ENCODE assay signal across 7 cellular contexts in genomic region chr7:65193334-65194070, GRCh38.
DNase-seq lines count a peak whose midpoint lies in the region; ATAC-seq, FAIRE-seq and TF ChIP-seq lines count a peak whose summit lies in the region.
"Not testable (repeated sequence)": the region's sequence is repeated elsewhere in the genome, so short reads cannot be mapped to it uniquely, and the experiment has no call there.

No MANE protein-coding gene starts in this region.

- not testable (repeated sequence) for TF ChIP-seq CTCF in endothelial cell of umbilical vein (IDR thresholded peaks at IDR 0.05; ENCODE audit: extremely low read depth in 1 of 2, insufficient read depth in 1 of 2, low read depth in 1 of 2, low read length in 2 of 2); nephron (IDR thresholded peaks at IDR 0.05; ENCODE audit: unreplicated experiment in 3 of 3)

- not testable (repeated sequence) for H3K36me3 Mint-ChIP-seq in nephron (ENCODE audit: low read depth)

- H3K27me3 ChIP-seq in endothelial cell of umbilical vein (ENCODE audit: control insufficient read depth in 2 of 2, insufficient read depth in 2 of 2, low read length in 2 of 2), result not testable (repeated sequence)

- H3K4me1 Mint-ChIP-seq in nephron, result not testable (repeated sequence)

- H3K4me3 Mint-ChIP-seq in nephron, result not testable (repeated sequence)

- intact Hi-C loops in endothelial cell of umbilical vein (cut with micrococcal nuclease), result not testable (repeated sequence)

- not testable (repeated sequence) for TF ChIP-seq POLR2A in endothelial cell of umbilical vein (IDR thresholded peaks at IDR 0.05; ENCODE audit: low read depth, low read length)

- FAIRE-seq in endothelial cell of umbilical vein (lab: Jason Lieb, UNC), result not testable (repeated sequence)

- H3K27ac ChIP-seq in endothelial cell of umbilical vein (ENCODE audit: insufficient read depth, low read depth, low read length), result not testable (repeated sequence)

- not testable (repeated sequence) for H3K9me3 Mint-ChIP-seq in nephron

- DNase-seq in COLO668 (lab: John Stamatoyannopoulos, UW; ENCODE audit: unreplicated experiment) (peak; percentile 5), M059J (ENCODE audit: low read depth) (peak; percentile 64), RPMI7951 (ENCODE audit: low read depth) (peak; percentile 23), astrocyte of the hippocampus (ENCODE audit: low read depth, low spot score) (peak; percentile 15), endothelial cell of umbilical vein (ENCODE audit: low read depth, low spot score) (peak; percentile 28)
- not testable (repeated sequence) for DNase-seq in left lobe of liver (ENCODE audit: low spot score)

- H3K9me1 ChIP-seq in endothelial cell of umbilical vein (replicated peaks; ENCODE audit: control insufficient read depth, extremely low read depth, insufficient read depth, low read length), result not testable (repeated sequence)

- not testable (repeated sequence) for H3K9ac ChIP-seq in endothelial cell of umbilical vein (replicated peaks; ENCODE audit: extremely low read depth, insufficient read depth, low read length)

- not testable (repeated sequence) for H3K9me3 ChIP-seq in endothelial cell of umbilical vein (replicated peaks; ENCODE audit: control insufficient read depth, insufficient read depth, low read length)

- not testable (repeated sequence) for H3K36me3 ChIP-seq in endothelial cell of umbilical vein (ENCODE audit: control insufficient read depth in 2 of 2, extremely low read depth in 1 of 2, insufficient read depth in 2 of 2, low read length in 2 of 2)

- POLR2A ChIA-PET in endothelial cell of umbilical vein (lab: Charles Lee), result not testable (repeated sequence)

- H3K4me1 ChIP-seq in endothelial cell of umbilical vein (ENCODE audit: control insufficient read depth, extremely low read depth, insufficient read depth, low read length), result not testable (repeated sequence)

- H2AFZ ChIP-seq in endothelial cell of umbilical vein (ENCODE audit: low read depth, low read length), result not testable (repeated sequence)

- CTCF ChIA-PET in endothelial cell of umbilical vein (lab: Charles Lee), result not testable (repeated sequence)

- not testable (repeated sequence) for H4K20me1 ChIP-seq in endothelial cell of umbilical vein (replicated peaks; ENCODE audit: control insufficient read depth, extremely low read depth, insufficient read depth, low read length)

- H3K27ac Mint-ChIP-seq in nephron, result peak overlapping the region; percentile 61 to 82 (median 81)

- ATAC-seq in left lobe of liver, result peak; percentile 79

- H3K4me3 ChIP-seq in endothelial cell of umbilical vein (replicated peaks in 1 of 3; ENCODE audit: insufficient read depth in 1 of 3, low read depth in 1 of 3, low read length in 3 of 3), result not testable (repeated sequence)

- BruUV-seq in endothelial cell of umbilical vein (replicated peaks; lab: Mats Ljungman, UMichigan), result not testable (repeated sequence)

- H3K4me2 ChIP-seq in endothelial cell of umbilical vein (ENCODE audit: insufficient read depth, low read length), result not testable (repeated sequence)

- not testable (repeated sequence) for H3K27me3 Mint-ChIP-seq in nephron (ENCODE audit: low read depth)

- not testable (repeated sequence) for H3K79me2 ChIP-seq in endothelial cell of umbilical vein (ENCODE audit: control insufficient read depth, insufficient read depth, low read length)

- dilution Hi-C loops in endothelial cell of umbilical vein (cut with MboI; ENCODE audit: extremely low pct_ligation_motif_present, low sequenced_read_pairs), result not testable (repeated sequence)
